10 cellular contexts compared by ENCODE assay signal in the genomic region with DNA sequence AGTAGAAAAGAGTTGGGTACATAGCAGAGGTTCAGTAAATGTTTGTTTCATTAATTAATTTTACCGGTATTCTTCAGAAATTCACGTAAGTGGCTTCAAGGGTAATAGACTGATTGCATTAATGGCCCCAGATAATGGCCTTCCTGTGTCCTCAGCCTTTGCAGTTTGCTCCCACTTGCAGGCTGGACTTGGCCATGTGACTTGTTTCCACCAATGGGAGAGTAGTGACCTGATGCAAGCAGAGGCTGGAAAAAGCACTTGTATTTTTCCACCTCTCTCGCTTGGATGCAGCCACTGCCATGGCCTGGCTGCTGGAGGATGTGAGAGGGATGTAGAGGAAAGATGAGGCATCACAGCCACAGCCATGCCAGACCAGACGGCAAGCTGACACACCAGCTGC.
"Had no signal": no experiment of that assay in that cellular context is flagged by ENCODE, and none has a peak within 500 bp of the region (broad histone marks: within the 10 kb centered on the region; RNA-seq: fewer than 3 reads in every experiment).

No MANE protein-coding gene starts in this region.

- DNase-seq: activated CD4-positive, alpha-beta memory T cell treated with anti-CD3 and anti-CD28 coated beads, Interleukin-2, amount 10 ng/mL, durations not matched to agents 7 days and 5 days; activated CD4-positive, alpha-beta T cell treated with anti-CD3 and anti-CD28 coated beads for 36 hours; activated effector memory CD4-positive, alpha-beta T cell treated with anti-CD3 and anti-CD28 coated beads, Interleukin-2, amount 50 U/mL, for 16 hours; activated T-cell treated with anti-CD3 and anti-CD28 coated beads, Interleukin-2, amount 50 U/mL, for 4 hours; heart right ventricle; left colon; ovary; stimulated activated CD4-positive, alpha-beta T cell treated with anti-CD3 and anti-CD28 coated beads, Interleukin-1b, Interleukin-23, amount 100 ng/mL, for 48 hours; stomach; WERI-Rb-1 had no signal
